Comparison of ENCODE assay signal across 14 cellular contexts in the genomic region with DNA sequence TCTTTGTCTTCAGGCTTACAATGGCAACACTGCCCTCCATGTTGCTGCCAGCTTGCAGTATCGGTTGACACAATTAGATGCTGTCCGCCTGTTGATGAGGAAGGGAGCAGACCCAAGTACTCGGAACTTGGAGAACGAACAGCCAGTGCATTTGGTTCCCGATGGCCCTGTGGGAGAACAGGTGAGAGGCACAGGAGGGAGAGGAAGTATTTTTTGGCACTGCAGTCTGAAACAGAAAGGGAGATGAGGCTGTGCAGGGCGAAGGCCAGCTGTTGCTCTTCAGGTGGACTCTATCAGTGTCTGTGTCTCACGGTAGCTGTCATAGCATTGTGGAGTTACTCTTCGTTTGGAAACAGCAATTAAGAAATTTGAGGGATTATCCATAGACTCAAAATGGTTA. TPM values are rescaled to one million over a fixed set of nuclear protein-coding genes. Genes with fewer than 3 reads are reported as not detected.
DNase-seq lines count a peak whose midpoint lies in the region; ATAC-seq, FAIRE-seq and TF ChIP-seq lines count a peak whose summit lies in the region.
"Had no signal": no experiment of that assay in that cellular context is flagged by ENCODE, and none has a peak within 500 bp of the region (broad histone marks: within the 10 kb centered on the region; RNA-seq: fewer than 3 reads in every experiment).

No MANE protein-coding gene starts in this region.

- CTCF ChIA-PET in MCF 10A (lab: Yijun Ruan, JAX) (interaction anchor here (0.7 to 3.0 kb wide), 5 partner anchors 10 to 141 kb away, joined by 3 to 13 read pairs (median 3); no protein-coding TSS in a partner anchor), HepG2 (lab: Yijun Ruan, JAX; ENCODE audit: low intra/inter-chr PET ratio, low total read pairs) (no interaction called here)

- peaks cover 46% of the 10 kb centered on the region for H4K20me1 ChIP-seq in HepG2 (ENCODE audit: insufficient read depth, low read length)

- POLR2A ChIA-PET in MCF 10A (lab: Yijun Ruan, JAX) (interaction anchor here (2.2 kb wide), 1 partner anchor 11 kb away, joined by 8 read pairs; no protein-coding TSS in a partner anchor), HepG2 (lab: Yijun Ruan, JAX) (no interaction called here)

- H3K36me3 ChIP-seq in breast epithelium: peaks cover 10% of the 10 kb centered on the region
- H3K36me3 ChIP-seq in HepG2 (replicated peaks in 1 of 2; ENCODE audit: control insufficient read depth in 1 of 2, insufficient read depth in 2 of 2, low read length in 2 of 2): peaks cover 30 to 76% of the 10 kb centered on the region in 2 experiments
- peaks cover 7% of the 10 kb centered on the region for H3K36me3 ChIP-seq in mucosa of descending colon (ENCODE audit: low read depth)

- intact Hi-C loops in breast epithelium (cut with DNase I; ENCODE audit: low total_unique reads) (no loop called here), MCF 10A (cut with micrococcal nuclease) (loop anchor here (10.0 kb wide), 1 partner anchor 208 kb away; no protein-coding TSS in a partner anchor), HepG2 (cut with micrococcal nuclease; ENCODE audit: unreplicated experiment) (no loop called here), mucosa of descending colon (cut with DNase I, micrococcal nuclease) (loop anchor here in 1 of 2 donors (10.0 kb wide), 1 partner anchor 228 kb away; no protein-coding TSS in a partner anchor)
- intact Hi-C loops in activated T-helper 2 cell treated with anti-CD3 and anti-CD28 coated beads, Interferon-gamma antibody, Interleukin-2, Interleukin-4, amounts not matched to agents 10 μg/mL and 5 μg/mL and 100 μg/mL, durations not matched to agents 14 hours and 24 hours and 36 hours (cut with micrococcal nuclease): no loop called here

- TF ChIP-seq CTCF in breast epithelium (IDR thresholded peaks at IDR 0.05) (no peak), MCF 10A (IDR thresholded peaks at IDR 0.05; ENCODE audit: unreplicated experiment) (no peak), HepG2 (CRISPR knock-in tag; IDR thresholded peaks at IDR 0.05) (no peak), mucosa of descending colon (IDR thresholded peaks at IDR 0.05) (no peak)

- no peak for FAIRE-seq in HepG2 (lab: Jason Lieb, UNC)
- FAIRE-seq: endometrium had no signal

- WGBS in HepG2 (ENCODE audit: low lambda C conversion rate): 98% methylated on average over 8 of the region's 8 CpGs

- DNase-seq in breast epithelium (ENCODE audit: low spot score in 2 of 2): no peak
- no peak for DNase-seq in MCF 10A (ENCODE audit: unreplicated experiment)
- no peak for DNase-seq in activated T-helper 2 cell treated with anti-CD3 and anti-CD28 coated beads, Interferon-gamma antibody, Interleukin-2, Interleukin-4, amounts not matched to agents 10 μg/mL and 5 μg/mL and 100 μg/mL, durations not matched to agents 14 hours and 24 hours and 36 hours (ENCODE audit: low spot score)
- no peak for DNase-seq in HepG2 (ENCODE audit: low spot score)
- peak in 6 of 49 donors; percentile 2 to 10 (median 3) for DNase-seq in substantia nigra (lab: John Stamatoyannopoulos, UW)
- DNase-seq in effector CD4-positive, alpha-beta T cell: no peak
- DNase-seq in mucosa of descending colon: no peak
- no peak for DNase-seq in activated gamma-delta T cell (lab: John Stamatoyannopoulos, UW)
- DNase-seq: DND-41; heart right ventricle; NCI-H1092 treated with DMSO at 0.1 percent for 48 hours; OCI-M1; stimulated activated CD4-positive, alpha-beta T cell treated with anti-CD3 and anti-CD28 coated beads, Interleukin-15, amount 100 ng/mL, for 24 hours had no signal

- H3K27ac ChIP-seq in breast epithelium: peak overlapping the region; percentile 59 to 71
- no peak overlapping the region for H3K27ac ChIP-seq in HepG2 (ENCODE audit: extremely low read length, insufficient read depth, low read length)
- H3K27ac ChIP-seq in substantia nigra (ENCODE audit: low read depth, low read length, poor library complexity, severe bottlenecking): peak overlapping the region; percentile 10
- H3K27ac ChIP-seq: heart right ventricle had no signal

- H3K36me3 Mint-ChIP-seq in MCF 10A (ENCODE audit: insufficient read depth, unreplicated experiment): peaks cover 100% of the 10 kb centered on the region
- H3K36me3 Mint-ChIP-seq in activated T-helper 2 cell treated with anti-CD3 and anti-CD28 coated beads, Interferon-gamma antibody, Interleukin-2, Interleukin-4, amounts not matched to agents 10 μg/mL and 5 μg/mL and 100 μg/mL, durations not matched to agents 14 hours and 24 hours and 36 hours (ENCODE audit: low read depth): peaks cover 98% of the 10 kb centered on the region

- TF ChIP-seq RAD21 in HepG2 (CRISPR knock-in tag; IDR thresholded peaks at IDR 0.05): no peak

- H3K27me3 ChIP-seq in breast epithelium (no peaks in the 10 kb centered on the region), HepG2 (ENCODE audit: control insufficient read depth in 1 of 2, insufficient read depth in 2 of 2, low read length in 2 of 2) (no peaks in the 10 kb centered on the region)
- H3K27me3 ChIP-seq: heart right ventricle had no signal

- no peak overlapping the region for H3K9ac ChIP-seq in HepG2 (ENCODE audit: insufficient read depth, low read depth, low read length)

- H3K9me3 Mint-ChIP-seq in MCF 10A (ENCODE audit: unreplicated experiment): no peaks in the 10 kb centered on the region
- H3K9me3 Mint-ChIP-seq in activated T-helper 2 cell treated with anti-CD3 and anti-CD28 coated beads, Interferon-gamma antibody, Interleukin-2, Interleukin-4, amounts not matched to agents 10 μg/mL and 5 μg/mL and 100 μg/mL, durations not matched to agents 14 hours and 24 hours and 36 hours: no peaks in the 10 kb centered on the region

- no peak overlapping the region for H3K4me3 Mint-ChIP-seq in MCF 10A (ENCODE audit: unreplicated experiment)
- H3K4me3 Mint-ChIP-seq in activated T-helper 2 cell treated with anti-CD3 and anti-CD28 coated beads, Interferon-gamma antibody, Interleukin-2, Interleukin-4, amounts not matched to agents 10 μg/mL and 5 μg/mL and 100 μg/mL, durations not matched to agents 14 hours and 24 hours and 36 hours (ENCODE audit: low read depth): peak overlapping the region; percentile 63

- no peaks in the 10 kb centered on the region for H3K27me3 Mint-ChIP-seq in MCF 10A (ENCODE audit: insufficient read depth, unreplicated experiment)
- no peaks in the 10 kb centered on the region for H3K27me3 Mint-ChIP-seq in activated T-helper 2 cell treated with anti-CD3 and anti-CD28 coated beads, Interferon-gamma antibody, Interleukin-2, Interleukin-4, amounts not matched to agents 10 μg/mL and 5 μg/mL and 100 μg/mL, durations not matched to agents 14 hours and 24 hours and 36 hours (ENCODE audit: low read depth)

- TF ChIP-seq EP300 in HepG2 (IDR thresholded peaks at IDR 0.05; ENCODE audit: low read depth in 2 of 2, low read length in 2 of 2) (no peak), HepG2 (CRISPR knock-in tag; IDR thresholded peaks at IDR 0.05; ENCODE audit: borderline replicate concordance) (no peak)

- no peaks in the 10 kb centered on the region for H3K4me1 ChIP-seq in breast epithelium
- H3K4me1 ChIP-seq in HepG2 (ENCODE audit: insufficient read depth, low read length): peaks cover 48% of the 10 kb centered on the region
- H3K4me1 ChIP-seq in mucosa of descending colon (ENCODE audit: low read depth): peaks cover 28% of the 10 kb centered on the region

- no peak overlapping the region for H2AFZ ChIP-seq in HepG2 (ENCODE audit: low read length)

- no peak overlapping the region for H3K27ac Mint-ChIP-seq in MCF 10A (ENCODE audit: low read depth, unreplicated experiment)
- H3K27ac Mint-ChIP-seq in activated T-helper 2 cell treated with anti-CD3 and anti-CD28 coated beads, Interferon-gamma antibody, Interleukin-2, Interleukin-4, amounts not matched to agents 10 μg/mL and 5 μg/mL and 100 μg/mL, durations not matched to agents 14 hours and 24 hours and 36 hours: peak overlapping the region; percentile 40

- no peak for TF ChIP-seq POLR2A in breast epithelium (IDR thresholded peaks at IDR 0.05)
- TF ChIP-seq POLR2A in HepG2 (IDR thresholded peaks at IDR 0.05; ENCODE audit: insufficient read depth in 1 of 2, low read depth in 2 of 2, low read length in 2 of 2): no peak

- in situ Hi-C loops in HepG2 (cut with HindIII; ENCODE audit: extremely low pct_ligation_motif_present, low pct_unique_long_range_greater_than_20kb): no loop called here

- H3K4me3 ChIP-seq in breast epithelium (peak overlapping the region in 2 of 3 donors; percentile 74 to 79), HepG2 (replicated peaks in 1 of 3; ENCODE audit: insufficient read depth in 1 of 3, low read depth in 2 of 3, low read length in 3 of 3) (no peak overlapping the region), mucosa of descending colon (no peak overlapping the region)

- H3K4me2 ChIP-seq in HepG2 (ENCODE audit: low read depth, low read length): peak overlapping the region; percentile 9; the same call in 1 of the 2 replicates

- ATAC-seq in HepG2 (no peak), mucosa of descending colon (no peak)

- BruUV-seq in MCF 10A (replicated peaks; lab: Mats Ljungman, UMichigan) (no TSS peak), HepG2 (replicated peaks; lab: Mats Ljungman, UMichigan) (no TSS peak)

- H3K4me1 Mint-ChIP-seq in MCF 10A (ENCODE audit: insufficient read depth, unreplicated experiment): peaks cover 40% of the 10 kb centered on the region
- peaks cover 65% of the 10 kb centered on the region for H3K4me1 Mint-ChIP-seq in activated T-helper 2 cell treated with anti-CD3 and anti-CD28 coated beads, Interferon-gamma antibody, Interleukin-2, Interleukin-4, amounts not matched to agents 10 μg/mL and 5 μg/mL and 100 μg/mL, durations not matched to agents 14 hours and 24 hours and 36 hours (ENCODE audit: low read depth)

- H3K9me3 ChIP-seq in breast epithelium (no peaks in the 10 kb centered on the region), HepG2 (ENCODE audit: low read length) (no peaks in the 10 kb centered on the region), mucosa of descending colon (no peaks in the 10 kb centered on the region)
- H3K9me3 ChIP-seq: heart right ventricle had no signal

- H3K79me2 ChIP-seq in HepG2 (ENCODE audit: insufficient read depth, low read length): peaks cover under 1% of the 10 kb centered on the region

RNA-seq across cellular contexts. Expression of a gene that starts 8.0 kb away (rescaled TPM):
- total RNA-seq in breast epithelium: 100 to 1,000 TPM in 2 of 3 donors, 10 to 100 TPM in 1; 52.2 to 694 (median 243) TPM
- total RNA-seq in MCF 10A (2022): 48.9 and 58.8 TPM in 2 replicates
- 122 and 140 TPM in 2 replicates for total RNA-seq in activated T-helper 2 cell treated with anti-CD3 and anti-CD28 coated beads, Interferon-gamma antibody, Interleukin-2, Interleukin-4, amounts not matched to agents 10 μg/mL and 5 μg/mL and 100 μg/mL, durations not matched to agents 14 hours and 24 hours and 36 hours
- 5.5 and 25.9 TPM in 2 replicates for total RNA-seq in HepG2 (2016; rRNA removed; fragmentation: Illumina TruSeq; extraction: Trizol)
- total RNA-seq in HepG2 (2016; cell fraction: cytosol; rRNA removed; fragmentation: Illumina TruSeq; extraction: Trizol; ENCODE audit: low read depth): 2.7 and 3.1 TPM in 2 replicates
- 5.7 and 27.3 TPM in 2 replicates for total RNA-seq in HepG2 (2016; cell fraction: insoluble cytoplasmic fraction; rRNA removed; fragmentation: Illumina TruSeq; extraction: Trizol)
- 4.4 and 4.9 TPM in 2 replicates for total RNA-seq in HepG2 (2016; cell fraction: membrane; rRNA removed; fragmentation: Illumina TruSeq; extraction: Trizol)
- 68.6 TPM in 2 replicates for total RNA-seq in HepG2 (2016; cell fraction: nucleus; rRNA removed; fragmentation: Illumina TruSeq; extraction: Trizol)
- 60.6 and 64.4 TPM in 2 replicates for polyA plus RNA-seq in HepG2 (2011; rRNA removed)
- 15.1 and 18.0 TPM in 2 replicates for polyA plus RNA-seq in HepG2 (2011; cell fraction: cytosol; rRNA removed)
- 119 and 131 TPM in 2 replicates for polyA plus RNA-seq in HepG2 (2011; cell fraction: nucleus; rRNA removed)
- 6.7 and 12.3 TPM in 2 replicates for polyA plus RNA-seq in HepG2 (2012)
- 1.2 and 1.6 TPM in 2 replicates for polyA plus RNA-seq in HepG2 (2016; cell fraction: cytosol; fragmentation: Illumina TruSeq; extraction: Trizol; ENCODE audit: low read depth)
- 3.7 and 4.3 TPM in 2 replicates for polyA plus RNA-seq in HepG2 (2016; cell fraction: insoluble cytoplasmic fraction; fragmentation: Illumina TruSeq; extraction: Trizol; ENCODE audit: low read depth)
- 1.9 and 2.3 TPM in 2 replicates for polyA plus RNA-seq in HepG2 (2016; cell fraction: membrane; fragmentation: Illumina TruSeq; extraction: Trizol; ENCODE audit: low read depth)
- polyA plus RNA-seq in HepG2 (2016; cell fraction: nucleus; fragmentation: Illumina TruSeq; extraction: Trizol; ENCODE audit: insufficient read depth, low read depth): 93.3 and 117 TPM in 2 replicates
- 12.8 and 49.4 TPM in 2 replicates for polyA minus RNA-seq in HepG2 (2011; rRNA and poly(A)+ RNA removed; ENCODE audit: low replicate concordance)
- polyA minus RNA-seq in HepG2 (2011; cell fraction: cytosol; rRNA and poly(A)+ RNA removed): 11.4 and 16.5 TPM in 2 replicates
- polyA minus RNA-seq in HepG2 (2011; cell fraction: nucleus; rRNA and poly(A)+ RNA removed): 170 and 306 TPM in 2 replicates
- 10 to 100 TPM; 85.0 to 97.5 (median 91.5) TPM for total RNA-seq in mucosa of descending colon

Comparison
In these comparisons a context has a peak if more than half of its experiments do, and no peak if none do; other contexts are left out.
1. H3K4me3 ChIP-seq: peak in breast epithelium (2 of 3); none in HepG2 (0 of 3) and mucosa of descending colon (single experiment).